In the genomic region with DNA sequence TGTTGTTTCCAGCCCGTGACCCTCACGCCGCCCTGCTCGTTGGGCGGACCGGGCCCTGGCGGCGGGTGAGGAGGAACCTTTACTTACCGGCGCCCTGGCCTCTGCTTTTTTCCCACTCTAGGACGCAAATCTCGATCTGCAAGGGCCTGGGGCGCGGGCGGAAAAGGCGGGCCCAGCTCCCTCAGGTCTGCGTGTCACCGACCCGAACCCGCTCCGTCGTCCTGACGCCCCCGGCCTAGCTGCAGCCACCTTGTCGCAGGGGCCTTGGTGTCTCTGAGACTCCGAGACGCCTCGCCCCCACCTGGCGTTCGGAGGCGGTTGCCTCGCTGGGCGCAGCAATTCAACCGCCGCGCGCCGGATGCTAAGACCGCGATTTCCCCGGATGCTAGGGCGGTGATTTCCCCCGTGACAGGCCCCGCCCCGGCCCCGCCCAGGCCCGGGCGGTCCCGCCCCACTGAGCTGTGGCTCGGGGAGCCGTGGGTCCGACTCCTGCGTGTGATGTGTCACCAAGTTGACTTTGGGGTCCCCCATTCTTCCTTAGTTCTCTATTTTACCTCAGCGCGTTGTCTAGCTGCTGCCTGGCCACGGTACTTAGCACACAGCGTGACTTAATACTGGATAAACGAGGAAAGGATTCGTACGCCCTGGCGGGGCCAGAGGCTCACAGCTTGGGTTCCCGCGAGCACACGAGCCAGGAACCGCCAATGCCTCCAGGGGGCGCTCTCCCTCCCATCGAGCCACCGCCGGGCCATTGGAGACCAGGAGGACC, we compare ENCODE assay signal across 8 cellular contexts. TPM values are rescaled to one million over a fixed set of nuclear protein-coding genes. Genes with fewer than 3 reads are reported as not detected.
A peak's percentile ranks its signal among the peaks of the same experiment; 100 is the strongest.
DNase-seq lines count a peak whose midpoint lies in the region; FAIRE-seq and TF ChIP-seq lines count a peak whose summit lies in the region.

A gene (minus strand): TSS at position 371 of the 769 bp plus-strand sequence. CDS start 18,196 bp downstream, outside the sequence.

- peak within 1 kb of the TSS; percentile 80 for H2AFZ ChIP-seq in Loucy (ENCODE audit: low read length)
- H2AFZ ChIP-seq in astrocyte (ENCODE audit: low read depth, low read length): peak within 1 kb of the TSS; percentile 90

- WGBS in sigmoid colon, 2 donors: 4 to 12% methylated on average over 69 of the region's 69 CpGs

- FAIRE-seq in astrocyte (lab: Jason Lieb, UNC): no peak

- H3K4me3 Mint-ChIP-seq in T-helper 1 cell treated with Interleukin-12 subunit alpha and Interleukin-12 subunit beta and Interleukin-4 antibody, amounts not matched to agents 30 μg/mL and 1 μg/mL, for 36 hours: peak within 1 kb of the TSS; percentile 89
- peak within 1 kb of the TSS; percentile 88 for H3K4me3 Mint-ChIP-seq in astrocyte (ENCODE audit: unreplicated experiment)

- H3K27me3 Mint-ChIP-seq in T-helper 1 cell treated with Interleukin-12 subunit alpha and Interleukin-12 subunit beta and Interleukin-4 antibody, amounts not matched to agents 30 μg/mL and 1 μg/mL, for 36 hours (ENCODE audit: low read depth): peaks cover 3% of the 10 kb centered on the region
- peaks cover 2% of the 10 kb centered on the region for H3K27me3 Mint-ChIP-seq in astrocyte (ENCODE audit: low read depth, unreplicated experiment)

- TF ChIP-seq EP300 in sigmoid colon (IDR thresholded peaks at IDR 0.05): no peak

- H3K4me3 ChIP-seq in Loucy (ENCODE audit: low read length, poor library complexity, severe bottlenecking): peak within 1 kb of the TSS; percentile 73
- peak within 1 kb of the TSS; percentile 62 for H3K4me3 ChIP-seq in astrocyte (ENCODE audit: insufficient read depth, low read depth, low read length)
- H3K4me3 ChIP-seq in sigmoid colon: peak within 1 kb of the TSS; percentile 41 to 64 (median 58)

- TF ChIP-seq POLR2A in sigmoid colon (IDR thresholded peaks at IDR 0.05): peak in 1 of 2 donors; percentile 16

- no peaks in the 10 kb centered on the region for H3K36me3 ChIP-seq in Loucy (ENCODE audit: insufficient read depth, low read length)
- no peaks in the 10 kb centered on the region for H3K36me3 ChIP-seq in astrocyte (ENCODE audit: insufficient read depth, low read length)
- H3K36me3 ChIP-seq in sigmoid colon: no peaks in the 10 kb centered on the region

- peak within 1 kb of the TSS; percentile 95 for H3K27ac Mint-ChIP-seq in T-helper 1 cell treated with Interleukin-12 subunit alpha and Interleukin-12 subunit beta and Interleukin-4 antibody, amounts not matched to agents 30 μg/mL and 1 μg/mL, for 36 hours
- H3K27ac Mint-ChIP-seq in astrocyte (ENCODE audit: unreplicated experiment): peak within 1 kb of the TSS; percentile 91

- H3K9me3 ChIP-seq in Loucy (ENCODE audit: insufficient read depth, low read depth, low read length): no peaks in the 10 kb centered on the region
- no peaks in the 10 kb centered on the region for H3K9me3 ChIP-seq in astrocyte (ENCODE audit: insufficient read depth, low read depth, low read length)
- H3K9me3 ChIP-seq in sigmoid colon: peaks cover 0 to 2% (median 0%) of the 10 kb centered on the region in 4 donors

- H3K4me2 ChIP-seq in Loucy (ENCODE audit: low read depth, low read length, poor library complexity, severe bottlenecking): peak within 1 kb of the TSS; percentile 55
- H3K4me2 ChIP-seq in astrocyte (ENCODE audit: low read length): peak within 1 kb of the TSS; percentile 81

- peaks cover 36% of the 10 kb centered on the region for H3K9me3 Mint-ChIP-seq in T-helper 1 cell treated with Interleukin-12 subunit alpha and Interleukin-12 subunit beta and Interleukin-4 antibody, amounts not matched to agents 30 μg/mL and 1 μg/mL, for 36 hours
- H3K9me3 Mint-ChIP-seq in astrocyte (ENCODE audit: unreplicated experiment): peaks cover 9% of the 10 kb centered on the region

- H3K79me2 ChIP-seq in Loucy (ENCODE audit: insufficient read depth, low read length) (peaks cover 14% of the 10 kb centered on the region; the same call in 1 of the 2 replicates), astrocyte (ENCODE audit: insufficient read depth, low read length) (no peaks in the 10 kb centered on the region)

- peaks cover 30% of the 10 kb centered on the region for H3K4me1 Mint-ChIP-seq in T-helper 1 cell treated with Interleukin-12 subunit alpha and Interleukin-12 subunit beta and Interleukin-4 antibody, amounts not matched to agents 30 μg/mL and 1 μg/mL, for 36 hours (ENCODE audit: low read depth)
- peaks cover 1% of the 10 kb centered on the region for H3K4me1 Mint-ChIP-seq in astrocyte (ENCODE audit: low read depth, unreplicated experiment)

- TF ChIP-seq CTCF in Loucy (conservative IDR thresholded peaks at IDR 0.05; ENCODE audit: low read length): peak; percentile 67
- peak; percentile 71 for TF ChIP-seq CTCF in astrocyte (IDR thresholded peaks at IDR 0.05; ENCODE audit: insufficient read depth, low read depth, low read length)
- peak; percentile 70 to 89 (median 76) for TF ChIP-seq CTCF in sigmoid colon (IDR thresholded peaks at IDR 0.05)

- H3K27me3 ChIP-seq in Loucy (ENCODE audit: insufficient read depth, low read length, poor library complexity, severe bottlenecking) (no peaks in the 10 kb centered on the region), astrocyte (ENCODE audit: insufficient read depth, low read length) (no peaks in the 10 kb centered on the region), sigmoid colon (no peaks in the 10 kb centered on the region)

- H3K27ac ChIP-seq in astrocyte (ENCODE audit: low read depth, low read length) (peak within 1 kb of the TSS; percentile 55), sigmoid colon (peak within 1 kb of the TSS; percentile 58 to 81 (median 74))

- DNase-seq in GM03348 (ENCODE audit: low spot score) (peak; percentile 97), H4 (ENCODE audit: low spot score) (peak; percentile 87), astrocyte (ENCODE audit: low read depth) (peak; percentile 60), hypothalamus (lab: John Stamatoyannopoulos, UW) (peak; percentile 11 to 91 (median 62)), sigmoid colon (peak; percentile 87), SW480 (ENCODE audit: low spot score) (no peak)

- peaks cover 10% of the 10 kb centered on the region for H3K4me1 ChIP-seq in Loucy (ENCODE audit: insufficient read depth, low read length, poor library complexity, severe bottlenecking)
- no peaks in the 10 kb centered on the region for H3K4me1 ChIP-seq in astrocyte (ENCODE audit: insufficient read depth, low read length)
- H3K4me1 ChIP-seq in sigmoid colon: peaks cover 0 to 8% (median 7%) of the 10 kb centered on the region in 4 donors

- intact Hi-C loops in sigmoid colon (cut with DNase I): no loop called here

- H4K20me1 ChIP-seq in Loucy (ENCODE audit: insufficient read depth, low read length, poor library complexity, severe bottlenecking) (no peaks in the 10 kb centered on the region), astrocyte (ENCODE audit: insufficient read depth, low read length) (no peaks in the 10 kb centered on the region)

- no peaks in the 10 kb centered on the region for H3F3A ChIP-seq in Loucy (ENCODE audit: low read depth)

- peak within 1 kb of the TSS; percentile 78 for H3K9ac ChIP-seq in Loucy (ENCODE audit: low read depth, low read length, poor library complexity, severe bottlenecking)
- peak within 1 kb of the TSS; percentile 74 for H3K9ac ChIP-seq in astrocyte (ENCODE audit: low read length)

- no peaks in the 10 kb centered on the region for H3K9me2 ChIP-seq in Loucy (replicated peaks; ENCODE audit: low read depth, low read length)

- H3K36me3 Mint-ChIP-seq in T-helper 1 cell treated with Interleukin-12 subunit alpha and Interleukin-12 subunit beta and Interleukin-4 antibody, amounts not matched to agents 30 μg/mL and 1 μg/mL, for 36 hours (ENCODE audit: low read depth): peaks cover 38% of the 10 kb centered on the region
- H3K36me3 Mint-ChIP-seq in astrocyte (ENCODE audit: low read depth, unreplicated experiment): peaks cover 3% of the 10 kb centered on the region

RNA-seq across cellular contexts. Expression of the gene that starts here (rescaled TPM):
- total RNA-seq in H4 (2014; rRNA removed; shearing (Covaris generic)): 76.1 and 100.0 TPM in 2 replicates
- total RNA-seq in astrocyte: 6.5 and 7.6 TPM in 2 replicates
- total RNA-seq in sigmoid colon: 10 to 100 TPM; 15.7 to 27.7 (median 25.1) TPM
- 10 to 100 TPM in 1 of 3 donors, 1 to 10 TPM in 2; 8.4 to 20.6 (median 8.8) TPM for polyA plus RNA-seq in sigmoid colon
